In genomic region chr12:6493580-6494350, GRCh38 we compare ENCODE assay signal across 8 cellular contexts. TPM values are rescaled to one million over a fixed set of nuclear protein-coding genes. Genes with fewer than 3 reads are reported as not detected.
A peak's percentile ranks its signal among the peaks of the same experiment; 100 is the strongest.
DNase-seq lines count a peak whose midpoint lies in the region; ATAC-seq and TF ChIP-seq lines count a peak whose summit lies in the region.

A gene with protein sequence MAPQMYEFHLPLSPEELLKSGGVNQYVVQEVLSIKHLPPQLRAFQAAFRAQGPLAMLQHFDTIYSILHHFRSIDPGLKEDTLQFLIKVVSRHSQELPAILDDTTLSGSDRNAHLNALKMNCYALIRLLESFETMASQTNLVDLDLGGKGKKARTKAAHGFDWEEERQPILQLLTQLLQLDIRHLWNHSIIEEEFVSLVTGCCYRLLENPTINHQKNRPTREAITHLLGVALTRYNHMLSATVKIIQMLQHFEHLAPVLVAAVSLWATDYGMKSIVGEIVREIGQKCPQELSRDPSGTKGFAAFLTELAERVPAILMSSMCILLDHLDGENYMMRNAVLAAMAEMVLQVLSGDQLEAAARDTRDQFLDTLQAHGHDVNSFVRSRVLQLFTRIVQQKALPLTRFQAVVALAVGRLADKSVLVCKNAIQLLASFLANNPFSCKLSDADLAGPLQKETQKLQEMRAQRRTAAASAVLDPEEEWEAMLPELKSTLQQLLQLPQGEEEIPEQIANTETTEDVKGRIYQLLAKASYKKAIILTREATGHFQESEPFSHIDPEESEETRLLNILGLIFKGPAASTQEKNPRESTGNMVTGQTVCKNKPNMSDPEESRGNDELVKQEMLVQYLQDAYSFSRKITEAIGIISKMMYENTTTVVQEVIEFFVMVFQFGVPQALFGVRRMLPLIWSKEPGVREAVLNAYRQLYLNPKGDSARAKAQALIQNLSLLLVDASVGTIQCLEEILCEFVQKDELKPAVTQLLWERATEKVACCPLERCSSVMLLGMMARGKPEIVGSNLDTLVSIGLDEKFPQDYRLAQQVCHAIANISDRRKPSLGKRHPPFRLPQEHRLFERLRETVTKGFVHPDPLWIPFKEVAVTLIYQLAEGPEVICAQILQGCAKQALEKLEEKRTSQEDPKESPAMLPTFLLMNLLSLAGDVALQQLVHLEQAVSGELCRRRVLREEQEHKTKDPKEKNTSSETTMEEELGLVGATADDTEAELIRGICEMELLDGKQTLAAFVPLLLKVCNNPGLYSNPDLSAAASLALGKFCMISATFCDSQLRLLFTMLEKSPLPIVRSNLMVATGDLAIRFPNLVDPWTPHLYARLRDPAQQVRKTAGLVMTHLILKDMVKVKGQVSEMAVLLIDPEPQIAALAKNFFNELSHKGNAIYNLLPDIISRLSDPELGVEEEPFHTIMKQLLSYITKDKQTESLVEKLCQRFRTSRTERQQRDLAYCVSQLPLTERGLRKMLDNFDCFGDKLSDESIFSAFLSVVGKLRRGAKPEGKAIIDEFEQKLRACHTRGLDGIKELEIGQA (N-terminal part only) (plus strand): TSS chr12:6494102. CDS start chr12:6495099, 997 bp downstream.

- TF ChIP-seq CTCF in right atrium auricular region (IDR thresholded peaks at IDR 0.05) (peak; percentile 31 to 52), uterus (IDR thresholded peaks at IDR 0.05) (peak in 3 of 4 experiments; percentile 37 to 73 (median 37))

- H3K36me3 Mint-ChIP-seq in T-helper 17 cell (ENCODE audit: low read depth), result peaks cover 4% of the 10 kb centered on the region

- H3K27me3 Mint-ChIP-seq in T-helper 17 cell, result no peaks in the 10 kb centered on the region

- H3K4me3 Mint-ChIP-seq in T-helper 17 cell, result peak within 1 kb of the TSS; percentile 94

- H3K27me3 ChIP-seq in right atrium auricular region (no peaks in the 10 kb centered on the region), uterus (no peaks in the 10 kb centered on the region)

- peak; percentile 99 for DNase-seq in NCI-H1694 treated with DMSO at 0.1 percent for 48 hours (lab: John Stamatoyannopoulos, UW)
- DNase-seq in T-helper 17 cell, result peak; percentile 88 to 92 (median 88)
- peak; percentile 98 for DNase-seq in right atrium auricular region (ENCODE audit: low spot score)
- DNase-seq in pulmonary artery endothelial cell (ENCODE audit: low read depth, low spot score), result peak; percentile 85
- DNase-seq in uterus, result peak; percentile 92 to 93

- peak within 1 kb of the TSS; percentile 97 for H3K27ac ChIP-seq in angular gyrus (ENCODE audit: low read depth, low read length)
- peak within 1 kb of the TSS; percentile 96 to 97 for H3K27ac ChIP-seq in right atrium auricular region
- H3K27ac ChIP-seq in uterus, result peak within 1 kb of the TSS; percentile 94 to 95

- peaks cover 31% of the 10 kb centered on the region for H3K4me1 Mint-ChIP-seq in T-helper 17 cell

- TF ChIP-seq POLR2A in GM15510 (IDR thresholded peaks at IDR 0.05; ENCODE audit: borderline replicate concordance, extremely low read depth, insufficient read length) (peak; percentile 64), uterus (IDR thresholded peaks at IDR 0.05) (peak in 1 of 2 donors; percentile 35)

- ATAC-seq in HG02885 (IDR thresholded peaks at IDR 0.05; ENCODE audit: poor library complexity, unreplicated experiment), result peak; percentile 93
- peak; percentile 88 for ATAC-seq in T-helper 17 cell

- H3K4me1 ChIP-seq in right atrium auricular region (peaks cover 0 to 23% of the 10 kb centered on the region in 2 donors), uterus (peaks cover 5 to 14% of the 10 kb centered on the region in 2 donors)

- H3K36me3 ChIP-seq in right atrium auricular region, result peaks cover 16% of the 10 kb centered on the region
- no peaks in the 10 kb centered on the region for H3K36me3 ChIP-seq in uterus

- H3K9me3 ChIP-seq in T-helper 17 cell (ENCODE audit: control insufficient read depth, low read length, poor library complexity, severe bottlenecking), result no peaks in the 10 kb centered on the region
- H3K9me3 ChIP-seq in right atrium auricular region, result no peaks in the 10 kb centered on the region
- H3K9me3 ChIP-seq in uterus, result no peaks in the 10 kb centered on the region

- H3K4me3 ChIP-seq in right atrium auricular region (peak within 1 kb of the TSS; percentile 51 to 70), uterus (peak within 1 kb of the TSS; percentile 68 to 70)

- intact Hi-C loops in uterus (cut with DNase I; ENCODE audit: low total_unique reads), result no loop called here

- H3K27ac Mint-ChIP-seq in T-helper 17 cell, result peak within 1 kb of the TSS; percentile 93

RNA-seq across cellular contexts. Expression of the gene that starts here (rescaled TPM):
- total RNA-seq in T-helper 17 cell, result 10 to 100 TPM; 16.9 to 24.3 TPM
- 10 to 100 TPM; 11.6 to 53.5 TPM for total RNA-seq in right atrium auricular region
- 48.6 and 95.9 TPM in 2 replicates for total RNA-seq in pulmonary artery endothelial cell
- total RNA-seq in uterus, result 100 to 1,000 TPM in 1 of 4 donors, 10 to 100 TPM in 2, 1 to 10 TPM in 1; 2.8 to 145 (median 19.3) TPM

Comparison
In these comparisons a context has a peak if more than half of its experiments do, and no peak if none do; other contexts are left out.
1. Peak in every context shown above with its lines: DNase-seq, ATAC-seq, H3K4me3 ChIP-seq and H3K27ac ChIP-seq.